Comparison of ENCODE assay signal across 1 cellular context in the genomic region with DNA sequence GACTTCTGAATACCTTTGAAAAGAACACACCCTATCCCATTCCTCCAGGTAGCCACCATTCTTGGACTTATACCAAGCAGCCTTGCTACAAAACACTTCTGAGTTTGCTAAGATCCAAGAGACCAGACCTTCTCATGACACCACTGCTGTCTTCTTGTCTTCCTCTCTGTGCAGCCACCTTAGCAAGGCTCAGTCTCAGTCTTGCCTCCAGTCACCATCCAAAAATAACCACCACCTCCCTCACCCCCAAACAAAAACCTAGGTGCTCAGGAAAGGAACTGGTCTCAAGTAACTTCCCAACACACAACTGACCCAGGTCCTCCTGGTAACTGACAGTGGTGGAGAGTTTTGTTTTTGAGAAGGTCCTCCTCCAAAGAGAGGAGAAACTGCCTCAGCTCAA.
TF ChIP-seq lines count a peak whose summit lies in the region.

No MANE protein-coding gene starts in this region.

TF ChIP-seq in IMR-90, 13 proteins besides CTCF, POLR2A, EP300 and RAD21 (continued from another document):
- TF ChIP-seq, protein P1, sequence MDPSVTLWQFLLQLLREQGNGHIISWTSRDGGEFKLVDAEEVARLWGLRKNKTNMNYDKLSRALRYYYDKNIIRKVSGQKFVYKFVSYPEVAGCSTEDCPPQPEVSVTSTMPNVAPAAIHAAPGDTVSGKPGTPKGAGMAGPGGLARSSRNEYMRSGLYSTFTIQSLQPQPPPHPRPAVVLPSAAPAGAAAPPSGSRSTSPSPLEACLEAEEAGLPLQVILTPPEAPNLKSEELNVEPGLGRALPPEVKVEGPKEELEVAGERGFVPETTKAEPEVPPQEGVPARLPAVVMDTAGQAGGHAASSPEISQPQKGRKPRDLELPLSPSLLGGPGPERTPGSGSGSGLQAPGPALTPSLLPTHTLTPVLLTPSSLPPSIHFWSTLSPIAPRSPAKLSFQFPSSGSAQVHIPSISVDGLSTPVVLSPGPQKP (IDR thresholded peaks at IDR 0.05; ENCODE audit: borderline replicate concordance, low read depth, low read length) = no peak
- no peak for TF ChIP-seq MXI1 (IDR thresholded peaks at IDR 0.05; ENCODE audit: borderline replicate concordance, low read depth, low read length)
- TF ChIP-seq CEBPB (IDR thresholded peaks at IDR 0.05; ENCODE audit: low read depth, low read length) = no peak
- no peak for TF ChIP-seq NFE2L2 (IDR thresholded peaks at IDR 0.05; ENCODE audit: low read depth, low read length)
TF ChIP-seq in IMR-90: peak in this region for 0.
